Comparison of ENCODE assay signal across 30 cellular contexts in the genomic region with DNA sequence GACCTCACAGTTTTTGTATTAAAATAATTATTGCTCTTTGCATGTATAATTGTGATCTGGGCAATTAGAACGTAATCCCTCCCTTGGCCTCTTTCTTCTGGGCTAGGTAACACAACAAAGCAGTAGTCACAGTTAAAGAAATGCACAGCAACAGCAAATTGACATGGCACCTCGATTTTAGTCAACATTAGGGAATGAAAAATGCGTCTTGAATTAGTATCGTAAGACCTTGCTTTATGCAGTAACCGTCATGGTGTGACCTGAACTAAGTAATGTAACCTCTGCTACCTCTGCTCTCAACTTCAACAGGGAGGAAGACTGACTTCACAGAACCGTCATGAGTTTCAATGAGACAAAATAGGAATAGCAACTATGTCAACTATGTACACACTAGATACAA.
"Had no signal": no experiment of that assay in that cellular context is flagged by ENCODE, and none has a peak within 500 bp of the region (broad histone marks: within the 10 kb centered on the region; RNA-seq: fewer than 3 reads in every experiment).

No MANE protein-coding gene starts in this region.

- H3K27me3 ChIP-seq: ovary, right lobe of liver, sigmoid colon, suprapubic skin, testis, tibial artery, transverse colon, uterus had no signal

- H3K9me3 Mint-ChIP-seq: nephron progenitor cell, type B pancreatic cell had no signal

- H3K79me2 ChIP-seq: parathyroid adenoma had no signal

- DNase-seq: naive thymus-derived CD8-positive, alpha-beta T cell; nephron progenitor cell; occipital lobe; ovary; posterior cingulate gyrus; psoas muscle; right cardiac atrium; right lobe of liver; sigmoid colon; small intestine; stimulated activated CD4-positive, alpha-beta T cell treated with anti-CD3 and anti-CD28 coated beads, Interleukin-15, amount 100 ng/mL, for 24 hours; stimulated activated CD4-positive, alpha-beta T cell treated with anti-CD3 and anti-CD28 coated beads, Interleukin-2, amount 100 ng/mL, for 24 hours; stimulated activated CD4-positive, alpha-beta T cell treated with anti-CD3 and anti-CD28 coated beads, Interleukin-2, amount 100 ng/mL, for 48 hours; stimulated activated CD4-positive, alpha-beta T cell treated with anti-CD3 and anti-CD28 coated beads, Interleukin-4, amount 100 ng/mL, for 24 hours; stimulated activated naive CD4-positive, alpha-beta T cell; stimulated activated naive CD8-positive, alpha-beta T cell treated with anti-CD3 and anti-CD28 coated beads, Interleukin-15, amount 100 ng/mL, for 72 hours; stimulated activated naive CD8-positive, alpha-beta T cell treated with anti-CD3 and anti-CD28 coated beads, Interleukin-15, Interleukin-2, amounts not matched to agents 100 U/mL and 50 U/mL, for 24 hours; substantia nigra; testis; tibial artery; transverse colon; upper lobe of right lung; uterus had no signal

- H3K9ac ChIP-seq: parathyroid adenoma had no signal

- H3K27ac Mint-ChIP-seq: naive thymus-derived CD8-positive, alpha-beta T cell; natural killer cell treated with Interleukin-12 subunit alpha and Interleukin-12 subunit beta and Interleukin-15 and Interleukin-18, amount 100 ng/mL, for 72 hours; nephron progenitor cell; progenitor cell of endocrine pancreas; stimulated activated memory B cell treated with anti-CD40 and anti-IgM and Interleukin-4, amounts not matched to agents 10 μg/mL and 1 μg/mL and 100 μg/mL, for 72 hours; stimulated activated naive CD8-positive, alpha-beta T cell treated with anti-CD3 and anti-CD28 coated beads, Interleukin-15, amount 100 ng/mL, for 72 hours; type B pancreatic cell had no signal

- H3K4me3 ChIP-seq: ovary, psoas muscle, right lobe of liver, sigmoid colon, suprapubic skin, testis, tibial artery, transverse colon, upper lobe of right lung, uterus had no signal

- H3K36me3 ChIP-seq: ovary, right lobe of liver, sigmoid colon, suprapubic skin, tibial artery, transverse colon, upper lobe of right lung, uterus had no signal

- H2AFZ ChIP-seq: parathyroid adenoma had no signal

- H3K9me3 ChIP-seq: ovary, psoas muscle, right lobe of liver, sigmoid colon, suprapubic skin, testis, tibial artery, transverse colon, upper lobe of right lung, uterus had no signal

- H3K4me3 Mint-ChIP-seq: naive thymus-derived CD8-positive, alpha-beta T cell; natural killer cell treated with Interleukin-12 subunit alpha and Interleukin-12 subunit beta and Interleukin-15 and Interleukin-18, amount 100 ng/mL, for 72 hours; nephron progenitor cell; neural crest cell; stimulated activated memory B cell treated with anti-CD40 and anti-IgM and Interleukin-4, amounts not matched to agents 10 μg/mL and 1 μg/mL and 100 μg/mL, for 72 hours; stimulated activated naive CD8-positive, alpha-beta T cell treated with anti-CD3 and anti-CD28 coated beads, Interleukin-15, amount 100 ng/mL, for 72 hours; type B pancreatic cell had no signal

- H3K4me1 ChIP-seq: parathyroid adenoma, psoas muscle, sigmoid colon, suprapubic skin, testis, tibial artery, transverse colon, upper lobe of right lung, uterus had no signal

- H3K36me3 Mint-ChIP-seq: naive thymus-derived CD8-positive, alpha-beta T cell; natural killer cell treated with Interleukin-12 subunit alpha and Interleukin-12 subunit beta and Interleukin-15 and Interleukin-18, amount 100 ng/mL, for 72 hours; stimulated activated memory B cell treated with anti-CD40 and anti-IgM and Interleukin-4, amounts not matched to agents 10 μg/mL and 1 μg/mL and 100 μg/mL, for 72 hours; type B pancreatic cell had no signal

- FAIRE-seq: small intestine had no signal

- H3K27ac ChIP-seq: ovary, parathyroid adenoma, psoas muscle, right lobe of liver, sigmoid colon, suprapubic skin, testis, tibial artery, transverse colon, upper lobe of right lung, uterus had no signal

- H3K4me1 Mint-ChIP-seq: naive thymus-derived CD8-positive, alpha-beta T cell; nephron progenitor cell; neural crest cell; stimulated activated memory B cell treated with anti-CD40 and anti-IgM and Interleukin-4, amounts not matched to agents 10 μg/mL and 1 μg/mL and 100 μg/mL, for 72 hours; stimulated activated naive CD8-positive, alpha-beta T cell treated with anti-CD3 and anti-CD28 coated beads, Interleukin-15, amount 100 ng/mL, for 72 hours had no signal

- ATAC-seq: naive thymus-derived CD8-positive, alpha-beta T cell; natural killer cell treated with Interleukin-12 subunit alpha and Interleukin-12 subunit beta and Interleukin-15 and Interleukin-18, amount 100 ng/mL, for 72 hours; psoas muscle; right cardiac atrium; right lobe of liver; stimulated activated memory B cell treated with anti-CD40 and anti-IgM and Interleukin-4, amounts not matched to agents 10 μg/mL and 1 μg/mL and 100 μg/mL, for 72 hours; stimulated activated naive CD8-positive, alpha-beta T cell treated with anti-CD3 and anti-CD28 coated beads, Interleukin-15, amount 100 ng/mL, for 72 hours; stimulated activated naive CD8-positive, alpha-beta T cell treated with anti-CD3 and anti-CD28 coated beads, Interleukin-15, Interleukin-2, amounts not matched to agents 100 U/mL and 50 U/mL, for 24 hours; upper lobe of right lung had no signal
